In the genomic region with DNA sequence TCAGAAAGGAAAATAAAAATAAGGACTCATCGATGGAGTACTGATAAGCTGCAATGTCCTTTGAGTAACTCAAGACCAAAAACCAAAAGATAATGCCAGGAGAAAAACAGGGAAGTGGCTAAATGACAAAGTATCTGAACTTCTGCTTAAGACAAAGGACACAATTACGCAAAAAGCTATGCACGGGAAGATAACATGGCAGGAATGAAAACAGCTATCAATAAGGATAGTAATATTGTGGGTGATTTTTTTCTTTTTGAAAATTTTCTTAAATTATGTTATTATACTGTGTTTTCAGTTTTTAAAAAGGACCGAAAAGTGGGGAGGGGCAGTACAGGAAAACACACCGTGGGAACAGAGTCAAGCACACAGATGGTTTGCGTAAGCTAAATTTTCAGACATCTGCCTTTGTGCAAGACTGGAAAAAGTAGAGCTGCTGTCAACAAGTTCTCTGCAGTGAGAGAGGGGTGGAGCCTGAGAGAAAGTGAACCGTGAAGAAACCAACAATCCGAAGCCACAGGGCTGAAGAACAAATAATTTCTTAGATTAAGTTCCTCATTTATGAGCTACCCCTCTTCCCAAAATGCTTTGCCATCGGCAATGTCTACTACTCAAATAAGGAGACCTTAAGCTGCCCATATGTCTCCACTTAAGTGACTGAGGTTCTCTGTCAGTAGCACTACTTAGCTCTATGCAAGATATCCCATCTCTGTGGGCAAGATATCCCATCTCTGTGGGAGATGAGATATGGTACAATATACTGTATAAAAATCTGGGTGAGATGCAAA, we compare ENCODE assay signal across 1 cellular context.
TF ChIP-seq lines count a peak whose summit lies in the region.

No MANE protein-coding gene starts in this region.

TF ChIP-seq in IMR-90, 13 proteins besides CTCF, POLR2A, EP300 and RAD21 (continued from another document):
- no peak for TF ChIP-seq MAZ (IDR thresholded peaks at IDR 0.05; ENCODE audit: borderline replicate concordance, low read depth, low read length)
- TF ChIP-seq, protein P1, sequence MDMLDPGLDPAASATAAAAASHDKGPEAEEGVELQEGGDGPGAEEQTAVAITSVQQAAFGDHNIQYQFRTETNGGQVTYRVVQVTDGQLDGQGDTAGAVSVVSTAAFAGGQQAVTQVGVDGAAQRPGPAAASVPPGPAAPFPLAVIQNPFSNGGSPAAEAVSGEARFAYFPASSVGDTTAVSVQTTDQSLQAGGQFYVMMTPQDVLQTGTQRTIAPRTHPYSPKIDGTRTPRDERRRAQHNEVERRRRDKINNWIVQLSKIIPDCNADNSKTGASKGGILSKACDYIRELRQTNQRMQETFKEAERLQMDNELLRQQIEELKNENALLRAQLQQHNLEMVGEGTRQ (IDR thresholded peaks at IDR 0.05; ENCODE audit: low read depth, low read length): no peak
- no peak for TF ChIP-seq CEBPB (IDR thresholded peaks at IDR 0.05; ENCODE audit: low read depth, low read length)
- TF ChIP-seq CHD1 (IDR thresholded peaks at IDR 0.05; ENCODE audit: low read depth, low read length): no peak
